Comparison of ENCODE assay signal across 17 cellular contexts in the genomic region with DNA sequence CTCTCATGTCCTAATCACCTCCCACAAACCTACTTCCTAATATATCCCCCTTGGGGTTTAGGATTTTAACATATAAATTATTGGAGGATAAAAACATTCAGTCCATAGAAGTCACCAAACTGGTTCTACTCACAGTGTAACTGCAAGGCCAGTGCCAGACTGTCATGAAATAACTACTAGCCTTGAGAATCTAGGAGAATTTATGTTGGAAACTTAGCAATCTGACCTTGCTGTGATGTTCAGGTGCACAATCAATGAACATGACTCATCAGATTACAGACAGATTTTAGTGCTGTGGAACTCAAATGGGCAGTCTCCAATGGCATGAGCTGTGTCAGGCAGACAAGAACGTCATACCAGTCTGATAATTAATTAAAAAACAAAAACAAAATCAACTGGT.
"Had no signal": no experiment of that assay in that cellular context is flagged by ENCODE, and none has a peak within 500 bp of the region (broad histone marks: within the 10 kb centered on the region; RNA-seq: fewer than 3 reads in every experiment).

No MANE protein-coding gene starts in this region.

- H3K36me3 ChIP-seq: gastroesophageal sphincter, heart left ventricle, pancreas, thyroid gland had no signal

- FAIRE-seq: pancreas, TTC549, urothelium cell line had no signal

- ATAC-seq: activated CD8-positive, alpha-beta T cell treated with anti-CD3 and anti-CD28 coated beads, Interleukin-2, amount 10 ng/mL, durations not matched to agents 7 days and 5 days; gastroesophageal sphincter; heart left ventricle; natural killer cell had no signal

- H3K4me3 ChIP-seq: coronary artery, gastroesophageal sphincter, heart left ventricle, pancreas, thyroid gland had no signal

- H3K4me1 ChIP-seq: pancreas, thyroid gland had no signal

- DNase-seq: activated B cell treated with CpG ODN at 0.5 μM for 24 hours; activated CD4-positive, alpha-beta T cell treated with anti-CD3 and anti-CD28 coated beads for 48 hours; activated CD8-positive, alpha-beta T cell treated with anti-CD3 and anti-CD28 coated beads, Interleukin-2, amount 10 ng/mL, durations not matched to agents 7 days and 5 days; activated effector memory CD4-positive, alpha-beta T cell treated with Interleukin-2 at 50 U/mL for 16 hours; activated naive CD4-positive, alpha-beta T cell treated with anti-CD3 and anti-CD28 coated beads, Interleukin-2, amount 50 U/mL, for 16 hours; activated T-cell treated with anti-CD3 and anti-CD28 coated beads, Interleukin-2, amount 50 U/mL, for 48 hours; aorta; heart left ventricle; mesendoderm; natural killer cell; pancreas; stimulated activated naive CD4-positive, alpha-beta T cell; thyroid gland had no signal

- H3K27me3 ChIP-seq: gastroesophageal sphincter, heart left ventricle, pancreas, thyroid gland had no signal

- H3K9me3 ChIP-seq: gastroesophageal sphincter, pancreas, thyroid gland had no signal

- H3K27ac ChIP-seq: coronary artery, gastroesophageal sphincter, heart left ventricle, pancreas, thyroid gland had no signal
